ENCODE assay signal across 18 cellular contexts in the genomic region with DNA sequence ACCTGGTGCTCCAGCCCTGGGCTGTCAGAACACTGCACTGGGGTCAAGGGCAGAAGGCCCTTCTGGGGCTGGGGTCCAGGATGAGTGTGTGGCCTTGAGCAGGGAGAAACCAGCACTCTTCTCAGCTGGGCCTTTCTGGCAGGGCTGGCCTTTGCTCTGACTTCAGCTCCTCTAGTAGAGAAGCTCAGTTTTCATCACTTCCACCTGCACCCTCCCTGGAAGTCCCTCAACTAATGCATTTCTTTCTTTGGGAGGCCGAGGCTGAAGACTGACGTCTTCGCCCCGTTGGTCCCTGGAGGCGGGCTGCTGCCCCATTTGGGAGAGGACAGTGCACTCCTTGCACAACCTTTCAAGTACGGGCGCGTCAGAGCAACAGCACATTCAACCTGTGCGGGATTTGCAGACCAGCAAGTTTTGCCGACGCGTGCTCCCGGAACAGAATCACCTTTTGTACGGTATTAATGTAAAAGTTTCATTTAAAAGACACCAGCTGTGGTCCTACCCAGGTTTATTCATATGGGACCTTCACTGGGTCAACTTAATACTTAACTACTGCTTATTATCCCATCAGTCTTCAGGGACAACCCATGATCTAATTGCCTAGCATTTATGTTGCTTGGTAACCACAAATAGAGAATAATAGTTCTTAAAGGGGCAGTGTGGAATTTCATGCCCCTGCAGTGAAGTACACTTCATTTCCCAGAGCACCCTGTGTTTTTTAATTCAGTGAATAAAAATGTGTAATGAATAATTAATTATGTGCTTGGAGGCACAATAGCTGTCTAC.
DNase-seq lines count a peak whose midpoint lies in the region; ATAC-seq and TF ChIP-seq lines count a peak whose summit lies in the region.
"Had no signal": no experiment of that assay in that cellular context is flagged by ENCODE, and none has a peak within 500 bp of the region (broad histone marks: within the 10 kb centered on the region; RNA-seq: fewer than 3 reads in every experiment).

No MANE protein-coding gene starts in this region.

- ATAC-seq in body of pancreas (peak; percentile 82), HG03135 (IDR thresholded peaks at IDR 0.05; ENCODE audit: unreplicated experiment) (no peak), HG03025 (IDR thresholded peaks at IDR 0.05; ENCODE audit: low FRiP score, unreplicated experiment) (no peak)
- ATAC-seq in stimulated activated naive CD8-positive, alpha-beta T cell treated with anti-CD3 and anti-CD28 coated beads, Interleukin-15, Interleukin-2, amounts not matched to agents 100 U/mL and 50 U/mL, for 24 hours = no peak
- ATAC-seq: activated CD4-positive, alpha-beta T cell treated with anti-CD3 and anti-CD28 coated beads for 36 hours had no signal

- CTCF ChIA-PET in A673 (lab: Charles Lee) = no interaction called here

- intact Hi-C loops in A673 (cut with micrococcal nuclease; ENCODE audit: unreplicated experiment) (loop anchor here (5.0 kb wide), 1 partner anchor 85 kb away; no protein-coding TSS in a partner anchor), body of pancreas (cut with DNase I) (no loop called here)

- WGBS in body of pancreas, 2 donors = 17 to 36% methylated on average over 10 to 14 of the region's 14 CpGs

- H3K9me3 ChIP-seq in A673 (ENCODE audit: low read depth, low read length, poor library complexity, severe bottlenecking) = no peaks in the 10 kb centered on the region
- no peaks in the 10 kb centered on the region for H3K9me3 ChIP-seq in body of pancreas
- H3K9me3 ChIP-seq: HAP-1, neutrophil, sigmoid colon, transverse colon had no signal

- TF ChIP-seq POLR2A in body of pancreas (IDR thresholded peaks at IDR 0.05) = no peak

- TF ChIP-seq CTCF in A673 (conservative IDR thresholded peaks at IDR 0.05; ENCODE audit: low read depth, low read length) (no peak), body of pancreas (IDR thresholded peaks at IDR 0.05) (no peak)

- H3K36me3 ChIP-seq in A673 (ENCODE audit: insufficient read depth, low read length, poor library complexity, severe bottlenecking) (no peaks in the 10 kb centered on the region), body of pancreas (replicated peaks in 1 of 2; ENCODE audit: insufficient read depth in 1 of 2, low read depth in 2 of 2) (no peaks in the 10 kb centered on the region)
- H3K36me3 ChIP-seq: HAP-1, neutrophil, sigmoid colon, transverse colon had no signal

- BruUV-seq in A673 (replicated peaks; lab: Mats Ljungman, UMichigan) = no TSS peak

- H3K4me1 ChIP-seq in A673 (ENCODE audit: insufficient read depth, low read length, poor library complexity, severe bottlenecking) (peaks cover 34% of the 10 kb centered on the region), body of pancreas (peaks cover 22% of the 10 kb centered on the region)
- H3K4me1 ChIP-seq: HAP-1, sigmoid colon, transverse colon had no signal

- peak overlapping the region; percentile 7 for H3K4me3 ChIP-seq in A673 (ENCODE audit: low read depth, low read length, poor library complexity, severe bottlenecking)
- no peak overlapping the region for H3K4me3 ChIP-seq in body of pancreas
- H3K4me3 ChIP-seq: HAP-1, sigmoid colon, transverse colon had no signal

- H3K27me3 ChIP-seq in A673 (replicated peaks; ENCODE audit: insufficient read depth, low read depth, low read length, poor library complexity) (no peaks in the 10 kb centered on the region), body of pancreas (no peaks in the 10 kb centered on the region)
- H3K27me3 ChIP-seq: sigmoid colon had no signal

- DNase-seq in A673 (ENCODE audit: low spot score) (peak; percentile 77), NCI-H1436 (lab: John Stamatoyannopoulos, UW) (peak; percentile 80), body of pancreas (peak in 1 of 4 donors; percentile 10), left kidney (ENCODE audit: low read depth, low spot score) (peak; percentile 40), NCI-H345 (lab: John Stamatoyannopoulos, UW) (no peak)
- no peak for DNase-seq in stimulated activated naive CD8-positive, alpha-beta T cell treated with anti-CD3 and anti-CD28 coated beads, Interleukin-15, Interleukin-2, amounts not matched to agents 100 U/mL and 50 U/mL, for 24 hours
- DNase-seq: activated CD4-positive, alpha-beta T cell treated with anti-CD3 and anti-CD28 coated beads for 36 hours; Calu3; effector CD8-positive, alpha-beta T cell; mesenchymal stem cell; NCI-H1694; sigmoid colon; stimulated activated CD4-positive, alpha-beta T cell treated with anti-CD3 and anti-CD28 coated beads, Interleukin-4, amount 100 ng/mL, for 4 hours; transverse colon had no signal

- POLR2A ChIA-PET in A673 (lab: Charles Lee; ENCODE audit: low non-redundant PET) = no interaction called here

- H3K27ac ChIP-seq in A673 (ENCODE audit: low read depth, low read length, poor library complexity, severe bottlenecking) (no peak overlapping the region), body of pancreas (peak overlapping the region in 2 of 4 donors; percentile 37 to 49)
- H3K27ac ChIP-seq: neutrophil, sigmoid colon, transverse colon had no signal

Comparison
In these comparisons a context has a peak if more than half of its experiments do, and no peak if none do; other contexts are left out.
1. DNase-seq: peak in A673 (single experiment), NCI-H1436 (single experiment) and left kidney (single experiment); none in NCI-H345 (single experiment) and stimulated activated naive CD8-positive, alpha-beta T cell treated with anti-CD3 and anti-CD28 coated beads, Interleukin-15, Interleukin-2, amounts not matched to agents 100 U/mL and 50 U/mL, for 24 hours (single experiment).